1 cellular context compared by ENCODE assay signal in the genomic region with DNA sequence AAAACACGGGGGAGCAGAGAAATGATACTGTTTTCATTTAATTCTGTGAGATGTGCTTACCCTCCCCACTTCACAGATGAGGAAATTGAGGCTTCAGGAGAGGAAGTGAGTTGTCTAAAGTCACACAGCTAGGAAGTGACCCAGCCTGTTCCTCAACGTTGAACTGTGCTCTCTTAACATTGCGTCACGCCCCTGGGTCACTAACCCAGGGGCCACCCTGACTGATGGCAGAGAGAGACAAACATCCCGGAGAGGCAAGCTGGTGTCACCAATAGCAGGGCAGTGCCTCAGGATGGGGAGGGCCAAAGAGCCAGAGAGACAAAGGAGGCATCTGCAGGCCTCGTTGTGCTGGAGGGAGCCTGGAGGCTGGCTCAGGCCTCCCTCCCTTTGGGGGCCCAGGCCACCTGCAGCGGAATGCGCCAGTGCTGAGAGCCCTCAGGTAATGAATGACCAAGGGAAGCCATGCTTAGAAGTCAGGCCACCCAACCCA.
A peak's percentile ranks its signal among the peaks of the same experiment; 100 is the strongest.
TF ChIP-seq lines count a peak whose summit lies in the region.

No MANE protein-coding gene starts in this region.

TF ChIP-seq in HepG2, 621 proteins besides CTCF, POLR2A, EP300 and RAD21 (continued from another document and continues in another):
- TF ChIP-seq, protein P1, sequence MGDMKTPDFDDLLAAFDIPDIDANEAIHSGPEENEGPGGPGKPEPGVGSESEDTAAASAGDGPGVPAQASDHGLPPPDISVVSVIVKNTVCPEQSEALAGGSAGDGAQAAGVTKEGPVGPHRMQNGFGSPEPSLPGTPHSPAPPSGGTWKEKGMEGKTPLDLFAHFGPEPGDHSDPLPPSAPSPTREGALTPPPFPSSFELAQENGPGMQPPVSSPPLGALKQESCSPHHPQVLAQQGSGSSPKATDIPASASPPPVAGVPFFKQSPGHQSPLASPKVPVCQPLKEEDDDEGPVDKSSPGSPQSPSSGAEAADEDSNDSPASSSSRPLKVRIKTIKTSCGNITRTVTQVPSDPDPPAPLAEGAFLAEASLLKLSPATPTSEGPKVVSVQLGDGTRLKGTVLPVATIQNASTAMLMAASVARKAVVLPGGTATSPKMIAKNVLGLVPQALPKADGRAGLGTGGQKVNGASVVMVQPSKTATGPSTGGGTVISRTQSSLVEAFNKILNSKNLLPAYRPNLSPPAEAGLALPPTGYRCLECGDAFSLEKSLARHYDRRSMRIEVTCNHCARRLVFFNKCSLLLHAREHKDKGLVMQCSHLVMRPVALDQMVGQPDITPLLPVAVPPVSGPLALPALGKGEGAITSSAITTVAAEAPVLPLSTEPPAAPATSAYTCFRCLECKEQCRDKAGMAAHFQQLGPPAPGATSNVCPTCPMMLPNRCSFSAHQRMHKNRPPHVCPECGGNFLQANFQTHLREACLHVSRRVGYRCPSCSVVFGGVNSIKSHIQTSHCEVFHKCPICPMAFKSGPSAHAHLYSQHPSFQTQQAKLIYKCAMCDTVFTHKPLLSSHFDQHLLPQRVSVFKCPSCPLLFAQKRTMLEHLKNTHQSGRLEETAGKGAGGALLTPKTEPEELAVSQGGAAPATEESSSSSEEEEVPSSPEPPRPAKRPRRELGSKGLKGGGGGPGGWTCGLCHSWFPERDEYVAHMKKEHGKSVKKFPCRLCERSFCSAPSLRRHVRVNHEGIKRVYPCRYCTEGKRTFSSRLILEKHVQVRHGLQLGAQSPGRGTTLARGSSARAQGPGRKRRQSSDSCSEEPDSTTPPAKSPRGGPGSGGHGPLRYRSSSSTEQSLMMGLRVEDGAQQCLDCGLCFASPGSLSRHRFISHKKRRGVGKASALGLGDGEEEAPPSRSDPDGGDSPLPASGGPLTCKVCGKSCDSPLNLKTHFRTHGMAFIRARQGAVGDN (CRISPR knock-in tag; IDR thresholded peaks at IDR 0.05): peak; percentile 91
- TF ChIP-seq ZNF576 (CRISPR knock-in tag; IDR thresholded peaks at IDR 0.05) (no peak), ZNF230 (CRISPR knock-in tag; IDR thresholded peaks at IDR 0.05) (no peak), SRSF9 (IDR thresholded peaks at IDR 0.05; ENCODE audit: borderline replicate concordance, insufficient read depth, low read depth, low read length, poor library complexity, severe bottlenecking) (no peak), NCOA2 (CRISPR knock-in tag; IDR thresholded peaks at IDR 0.05) (peak; percentile 81), SOX5 (CRISPR knock-in tag; IDR thresholded peaks at IDR 0.05; ENCODE audit: borderline replicate concordance) (peak; percentile 76), ZNF589 (CRISPR knock-in tag; conservative IDR thresholded peaks at IDR 0.05) (0 out of 2 replicates have a peak, but pooled peaks have one; percentile 65), TBP (CRISPR knock-in tag; IDR thresholded peaks at IDR 0.05) (no peak), KLF12 (CRISPR knock-in tag; IDR thresholded peaks at IDR 0.05; ENCODE audit: borderline replicate concordance) (no peak), FOXC1 (CRISPR knock-in tag; IDR thresholded peaks at IDR 0.05; ENCODE audit: borderline replicate concordance) (peak; percentile 81), ZNF792 (CRISPR knock-in tag; IDR thresholded peaks at IDR 0.05) (peak; percentile 40; the same call in 1 of the 2 replicates), NFE2L2 (IDR thresholded peaks at IDR 0.05; ENCODE audit: low read length) (no peak), THAP7 (CRISPR knock-in tag; IDR thresholded peaks at IDR 0.05) (no peak), SIX4 (CRISPR knock-in tag; IDR thresholded peaks at IDR 0.05) (0 out of 2 replicates have a peak, but pooled peaks have one; percentile 54), NCOA1 (CRISPR knock-in tag; IDR thresholded peaks at IDR 0.05) (peak; percentile 46; the same call in 1 of the 2 replicates), HOXA3 (CRISPR knock-in tag; IDR thresholded peaks at IDR 0.05) (peak; percentile 86), ETV5 (CRISPR knock-in tag; IDR thresholded peaks at IDR 0.05; ENCODE audit: borderline replicate concordance) (peak; percentile 86), CHD4 (IDR thresholded peaks at IDR 0.05; ENCODE audit: borderline replicate concordance, low read length) (peak; percentile 94; the same call in 1 of the 2 replicates), ZBTB43 (CRISPR knock-in tag; conservative IDR thresholded peaks at IDR 0.05) (0 out of 2 replicates have a peak, but pooled peaks have one; percentile 39), CBX5 (CRISPR knock-in tag; IDR thresholded peaks at IDR 0.05; ENCODE audit: borderline replicate concordance) (peak; percentile 98), NFRKB (IDR thresholded peaks at IDR 0.05) (no peak), ADNP (CRISPR knock-in tag; IDR thresholded peaks at IDR 0.05) (peak; percentile 99), ZBTB21 (CRISPR knock-in tag; IDR thresholded peaks at IDR 0.05) (peak; percentile 92), ARNT (IDR thresholded peaks at IDR 0.05) (no peak), ZNF614 (CRISPR knock-in tag; IDR thresholded peaks at IDR 0.05; ENCODE audit: borderline replicate concordance) (peak; percentile 80), SP140L (CRISPR knock-in tag; IDR thresholded peaks at IDR 0.05; ENCODE audit: borderline replicate concordance) (no peak), ISL2 (CRISPR knock-in tag; IDR thresholded peaks at IDR 0.05) (peak; percentile 45; the same call in 1 of the 2 replicates), ZFP62 (CRISPR knock-in tag; IDR thresholded peaks at IDR 0.05) (no peak), KMT2A (CRISPR knock-in tag; IDR thresholded peaks at IDR 0.05) (no peak), MLLT10 (CRISPR knock-in tag; IDR thresholded peaks at IDR 0.05) (no peak), TAF1 (CRISPR knock-in tag; IDR thresholded peaks at IDR 0.05) (peak; percentile 71), ZNF724P (CRISPR knock-in tag; IDR thresholded peaks at IDR 0.05; ENCODE audit: borderline replicate concordance) (no peak), ZNF430 (CRISPR knock-in tag; IDR thresholded peaks at IDR 0.05) (peak; percentile 82), RXRB (CRISPR knock-in tag; IDR thresholded peaks at IDR 0.05; ENCODE audit: borderline replicate concordance) (peak; percentile 97), BCL6 (CRISPR knock-in tag; IDR thresholded peaks at IDR 0.05) (peak; percentile 84), MED1 (CRISPR knock-in tag; IDR thresholded peaks at IDR 0.05) (peak; percentile 89), BRD4 (CRISPR knock-in tag; IDR thresholded peaks at IDR 0.05) (no peak; the same call in 1 of the 2 replicates), ZNF629 (CRISPR knock-in tag; conservative IDR thresholded peaks at IDR 0.05) (peak; percentile 100), ZNF143 (CRISPR knock-in tag; IDR thresholded peaks at IDR 0.05) (0 out of 2 replicates have a peak, but pooled peaks have one; percentile 19), ZNF253 (CRISPR knock-in tag; IDR thresholded peaks at IDR 0.05; ENCODE audit: borderline replicate concordance) (no peak), ZNF160 (CRISPR knock-in tag; IDR thresholded peaks at IDR 0.05) (peak; percentile 50; the same call in 1 of the 2 replicates), HMG20B (CRISPR knock-in tag; conservative IDR thresholded peaks at IDR 0.05) (peak; percentile 62), ONECUT2 (CRISPR knock-in tag; IDR thresholded peaks at IDR 0.05) (no peak), ZNF660 (CRISPR knock-in tag; IDR thresholded peaks at IDR 0.05; ENCODE audit: borderline replicate concordance, low read depth) (no peak)
- TF ChIP-seq, protein P2, sequence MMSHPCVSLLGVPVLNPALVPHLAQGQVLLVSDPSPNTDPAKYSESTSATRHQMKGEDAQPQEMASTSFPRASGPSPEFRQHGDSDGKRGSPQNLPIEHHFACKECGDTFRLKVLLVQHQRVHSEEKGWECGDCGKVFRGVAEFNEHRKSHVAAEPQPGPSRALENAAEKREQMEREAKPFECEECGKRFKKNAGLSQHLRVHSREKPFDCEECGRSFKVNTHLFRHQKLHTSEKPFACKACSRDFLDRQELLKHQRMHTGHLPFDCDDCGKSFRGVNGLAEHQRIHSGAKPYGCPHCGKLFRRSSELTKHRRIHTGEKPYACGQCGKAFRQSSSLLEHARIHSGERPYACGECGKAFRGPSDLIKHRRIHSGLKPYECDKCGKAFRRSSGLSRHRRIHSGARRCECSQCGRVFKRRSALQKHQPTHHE (CRISPR knock-in tag; IDR thresholded peaks at IDR 0.05; ENCODE audit: borderline replicate concordance): no peak
- TF ChIP-seq, protein P3, sequence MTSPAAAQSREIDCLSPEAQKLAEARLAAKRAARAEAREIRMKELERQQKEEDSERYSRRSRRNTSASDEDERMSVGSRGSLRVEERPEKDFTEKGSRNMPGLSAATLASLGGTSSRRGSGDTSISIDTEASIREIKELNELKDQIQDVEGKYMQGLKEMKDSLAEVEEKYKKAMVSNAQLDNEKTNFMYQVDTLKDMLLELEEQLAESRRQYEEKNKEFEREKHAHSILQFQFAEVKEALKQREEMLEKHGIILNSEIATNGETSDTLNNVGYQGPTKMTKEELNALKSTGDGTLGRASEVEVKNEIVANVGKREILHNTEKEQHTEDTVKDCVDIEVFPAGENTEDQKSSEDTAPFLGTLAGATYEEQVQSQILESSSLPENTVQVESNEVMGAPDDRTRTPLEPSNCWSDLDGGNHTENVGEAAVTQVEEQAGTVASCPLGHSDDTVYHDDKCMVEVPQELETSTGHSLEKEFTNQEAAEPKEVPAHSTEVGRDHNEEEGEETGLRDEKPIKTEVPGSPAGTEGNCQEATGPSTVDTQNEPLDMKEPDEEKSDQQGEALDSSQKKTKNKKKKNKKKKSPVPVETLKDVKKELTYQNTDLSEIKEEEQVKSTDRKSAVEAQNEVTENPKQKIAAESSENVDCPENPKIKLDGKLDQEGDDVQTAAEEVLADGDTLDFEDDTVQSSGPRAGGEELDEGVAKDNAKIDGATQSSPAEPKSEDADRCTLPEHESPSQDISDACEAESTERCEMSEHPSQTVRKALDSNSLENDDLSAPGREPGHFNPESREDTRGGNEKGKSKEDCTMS (CRISPR knock-in tag; conservative IDR thresholded peaks at IDR 0.05): no peak
- TF ChIP-seq, protein P4, sequence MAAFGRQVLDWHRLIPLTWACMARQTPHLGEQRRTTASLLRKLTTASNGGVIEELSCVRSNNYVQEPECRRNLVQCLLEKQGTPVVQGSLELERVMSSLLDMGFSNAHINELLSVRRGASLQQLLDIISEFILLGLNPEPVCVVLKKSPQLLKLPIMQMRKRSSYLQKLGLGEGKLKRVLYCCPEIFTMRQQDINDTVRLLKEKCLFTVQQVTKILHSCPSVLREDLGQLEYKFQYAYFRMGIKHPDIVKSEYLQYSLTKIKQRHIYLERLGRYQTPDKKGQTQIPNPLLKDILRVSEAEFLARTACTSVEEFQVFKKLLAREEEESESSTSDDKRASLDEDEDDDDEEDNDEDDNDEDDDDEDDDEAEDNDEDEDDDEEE (CRISPR knock-in tag; IDR thresholded peaks at IDR 0.05): peak; percentile 43; the same call in 1 of the 2 replicates
- TF ChIP-seq, protein P5, sequence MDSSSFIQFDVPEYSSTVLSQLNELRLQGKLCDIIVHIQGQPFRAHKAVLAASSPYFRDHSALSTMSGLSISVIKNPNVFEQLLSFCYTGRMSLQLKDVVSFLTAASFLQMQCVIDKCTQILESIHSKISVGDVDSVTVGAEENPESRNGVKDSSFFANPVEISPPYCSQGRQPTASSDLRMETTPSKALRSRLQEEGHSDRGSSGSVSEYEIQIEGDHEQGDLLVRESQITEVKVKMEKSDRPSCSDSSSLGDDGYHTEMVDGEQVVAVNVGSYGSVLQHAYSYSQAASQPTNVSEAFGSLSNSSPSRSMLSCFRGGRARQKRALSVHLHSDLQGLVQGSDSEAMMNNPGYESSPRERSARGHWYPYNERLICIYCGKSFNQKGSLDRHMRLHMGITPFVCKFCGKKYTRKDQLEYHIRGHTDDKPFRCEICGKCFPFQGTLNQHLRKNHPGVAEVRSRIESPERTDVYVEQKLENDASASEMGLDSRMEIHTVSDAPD (CRISPR knock-in tag; IDR thresholded peaks at IDR 0.05): peak; percentile 51; the same call in 1 of the 2 replicates
- TF ChIP-seq, protein P6, sequence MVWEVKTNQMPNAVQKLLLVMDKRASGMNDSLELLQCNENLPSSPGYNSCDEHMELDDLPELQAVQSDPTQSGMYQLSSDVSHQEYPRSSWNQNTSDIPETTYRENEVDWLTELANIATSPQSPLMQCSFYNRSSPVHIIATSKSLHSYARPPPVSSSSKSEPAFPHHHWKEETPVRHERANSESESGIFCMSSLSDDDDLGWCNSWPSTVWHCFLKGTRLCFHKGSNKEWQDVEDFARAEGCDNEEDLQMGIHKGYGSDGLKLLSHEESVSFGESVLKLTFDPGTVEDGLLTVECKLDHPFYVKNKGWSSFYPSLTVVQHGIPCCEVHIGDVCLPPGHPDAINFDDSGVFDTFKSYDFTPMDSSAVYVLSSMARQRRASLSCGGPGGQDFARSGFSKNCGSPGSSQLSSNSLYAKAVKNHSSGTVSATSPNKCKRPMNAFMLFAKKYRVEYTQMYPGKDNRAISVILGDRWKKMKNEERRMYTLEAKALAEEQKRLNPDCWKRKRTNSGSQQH (CRISPR knock-in tag; IDR thresholded peaks at IDR 0.05; ENCODE audit: low read depth): peak; percentile 73
- TF ChIP-seq, protein P7, sequence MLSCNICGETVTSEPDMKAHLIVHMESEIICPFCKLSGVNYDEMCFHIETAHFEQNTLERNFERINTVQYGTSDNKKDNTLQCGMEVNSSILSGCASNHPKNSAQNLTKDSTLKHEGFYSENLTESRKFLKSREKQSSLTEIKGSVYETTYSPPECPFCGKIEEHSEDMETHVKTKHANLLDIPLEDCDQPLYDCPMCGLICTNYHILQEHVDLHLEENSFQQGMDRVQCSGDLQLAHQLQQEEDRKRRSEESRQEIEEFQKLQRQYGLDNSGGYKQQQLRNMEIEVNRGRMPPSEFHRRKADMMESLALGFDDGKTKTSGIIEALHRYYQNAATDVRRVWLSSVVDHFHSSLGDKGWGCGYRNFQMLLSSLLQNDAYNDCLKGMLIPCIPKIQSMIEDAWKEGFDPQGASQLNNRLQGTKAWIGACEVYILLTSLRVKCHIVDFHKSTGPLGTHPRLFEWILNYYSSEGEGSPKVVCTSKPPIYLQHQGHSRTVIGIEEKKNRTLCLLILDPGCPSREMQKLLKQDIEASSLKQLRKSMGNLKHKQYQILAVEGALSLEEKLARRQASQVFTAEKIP (CRISPR knock-in tag; IDR thresholded peaks at IDR 0.05; ENCODE audit: borderline replicate concordance): no peak
- TF ChIP-seq, protein P8, sequence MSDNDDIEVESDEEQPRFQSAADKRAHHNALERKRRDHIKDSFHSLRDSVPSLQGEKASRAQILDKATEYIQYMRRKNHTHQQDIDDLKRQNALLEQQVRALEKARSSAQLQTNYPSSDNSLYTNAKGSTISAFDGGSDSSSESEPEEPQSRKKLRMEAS (IDR thresholded peaks at IDR 0.05): peak; percentile 71
